In the genomic region with DNA sequence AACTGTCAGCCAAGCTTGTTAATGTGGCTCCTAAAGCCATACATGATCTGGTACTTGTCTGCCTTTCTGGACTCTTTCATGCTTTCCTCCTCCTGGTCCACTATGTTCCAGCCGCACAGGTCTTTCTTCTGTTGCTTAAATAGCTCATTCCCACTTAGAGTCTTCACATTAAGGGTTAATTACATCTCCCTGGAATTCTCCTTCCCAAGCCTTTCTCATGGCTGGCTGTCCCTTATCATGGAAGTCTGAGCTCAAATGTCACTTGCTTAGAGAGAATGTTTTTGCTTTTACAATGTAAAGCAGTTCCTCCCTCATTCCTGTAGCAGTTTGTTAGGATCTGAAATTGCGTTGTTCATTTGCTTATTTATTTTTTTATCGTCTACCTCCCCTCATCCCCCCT, we compare ENCODE assay signal across 16 cellular contexts.
A peak's percentile ranks its signal among the peaks of the same experiment; 100 is the strongest.
DNase-seq lines count a peak whose midpoint lies in the region; ATAC-seq and TF ChIP-seq lines count a peak whose summit lies in the region.
"Had no signal": no experiment of that assay in that cellular context is flagged by ENCODE, and none has a peak within 500 bp of the region (broad histone marks: within the 10 kb centered on the region; RNA-seq: fewer than 3 reads in every experiment).

No MANE protein-coding gene starts in this region.

- intact Hi-C loops in sigmoid colon (cut with DNase I) = no loop called here

- ATAC-seq in GM23338 = peak; percentile 68
- no peak for ATAC-seq in stimulated activated naive CD8-positive, alpha-beta T cell treated with anti-CD3 and anti-CD28 coated beads, Interleukin-15, Interleukin-2, amounts not matched to agents 100 U/mL and 50 U/mL, for 24 hours
- ATAC-seq: HCT116, Panc1 had no signal

- no peaks in the 10 kb centered on the region for H3K79me2 ChIP-seq in GM23338 (replicated peaks; ENCODE audit: insufficient read depth)
- no peaks in the 10 kb centered on the region for H3K79me2 ChIP-seq in neural progenitor cell (ENCODE audit: low read depth)

- no peak overlapping the region for H3K4me2 ChIP-seq in GM23338
- peak overlapping the region; percentile 50 for H3K4me2 ChIP-seq in neural progenitor cell

- H3K4me1 Mint-ChIP-seq in GM23338 (peaks cover 10% of the 10 kb centered on the region), neural progenitor cell (peaks cover 4% of the 10 kb centered on the region)

- TF ChIP-seq POLR2A in sigmoid colon (IDR thresholded peaks at IDR 0.05) = no peak

- no peaks in the 10 kb centered on the region for H3K9me2 ChIP-seq in GM23338 (ENCODE audit: insufficient read depth)

- no peak overlapping the region for H3K9ac ChIP-seq in HUES64 (ENCODE audit: low read depth, low read length)
- H3K9ac ChIP-seq in neural progenitor cell = no peak overlapping the region

- no peak for TF ChIP-seq EP300 in sigmoid colon (IDR thresholded peaks at IDR 0.05)

- H3K27me3 ChIP-seq in GM23338 (ENCODE audit: insufficient read depth) = no peaks in the 10 kb centered on the region
- no peaks in the 10 kb centered on the region for H3K27me3 ChIP-seq in HUES64 (ENCODE audit: insufficient read depth, low read length)
- no peaks in the 10 kb centered on the region for H3K27me3 ChIP-seq in iPS DF 6.9 (ENCODE audit: control insufficient read depth, insufficient read depth, low read length)
- no peaks in the 10 kb centered on the region for H3K27me3 ChIP-seq in neural progenitor cell
- no peaks in the 10 kb centered on the region for H3K27me3 ChIP-seq in sigmoid colon

- no peaks in the 10 kb centered on the region for H3K9me3 Mint-ChIP-seq in GM23338
- no peaks in the 10 kb centered on the region for H3K9me3 Mint-ChIP-seq in neural progenitor cell

- H3K4me1 ChIP-seq in GM23338 (ENCODE audit: insufficient read depth) = no peaks in the 10 kb centered on the region
- peaks cover 10% of the 10 kb centered on the region for H3K4me1 ChIP-seq in HUES64 (ENCODE audit: insufficient read depth, low read length)
- H3K4me1 ChIP-seq in iPS DF 6.9 (ENCODE audit: control insufficient read depth, insufficient read depth, low read length) = no peaks in the 10 kb centered on the region
- H3K4me1 ChIP-seq in neural progenitor cell = peaks cover 7% of the 10 kb centered on the region
- no peaks in the 10 kb centered on the region for H3K4me1 ChIP-seq in sigmoid colon

- H3K27ac ChIP-seq in GM23338 (ENCODE audit: low read depth) = 0 out of 2 replicates have a peak overlapping the region, but pooled peaks have one; percentile 5
- H3K27ac ChIP-seq in HUES64 (ENCODE audit: low read depth, low read length) = peak overlapping the region; percentile 23; the same call in 1 of the 2 replicates
- H3K27ac ChIP-seq in iPS DF 6.9 (ENCODE audit: low read length) = no peak overlapping the region
- H3K27ac ChIP-seq in neural progenitor cell = no peak overlapping the region
- H3K27ac ChIP-seq in sigmoid colon = no peak overlapping the region
- H3K27ac ChIP-seq: C4-2B, SK-N-MC had no signal

- no peaks in the 10 kb centered on the region for H3K9me3 ChIP-seq in HUES64 (ENCODE audit: insufficient read depth, low read depth, low read length)
- H3K9me3 ChIP-seq in iPS DF 6.9 (ENCODE audit: control insufficient read depth, insufficient read depth, low read length) = no peaks in the 10 kb centered on the region
- H3K9me3 ChIP-seq in neural progenitor cell (ENCODE audit: low read depth) = no peaks in the 10 kb centered on the region
- no peaks in the 10 kb centered on the region for H3K9me3 ChIP-seq in sigmoid colon

- H4K20me1 ChIP-seq in GM23338 (replicated peaks; ENCODE audit: insufficient read depth) (no peaks in the 10 kb centered on the region), neural progenitor cell (ENCODE audit: low read depth) (no peaks in the 10 kb centered on the region)

- no peak overlapping the region for H3K4me3 ChIP-seq in GM23338
- H3K4me3 ChIP-seq in HUES64 (ENCODE audit: low read length) = no peak overlapping the region
- no peak overlapping the region for H3K4me3 ChIP-seq in iPS DF 6.9 (ENCODE audit: low read length)
- H3K4me3 ChIP-seq in neural progenitor cell = no peak overlapping the region
- no peak overlapping the region for H3K4me3 ChIP-seq in sigmoid colon
- H3K4me3 ChIP-seq: SK-N-MC had no signal

- H2AFZ ChIP-seq in GM23338 (no peak overlapping the region), neural progenitor cell (replicated peaks) (peak overlapping the region; percentile 92)

- H3F3A ChIP-seq in GM23338 (replicated peaks; ENCODE audit: low read depth) (no peaks in the 10 kb centered on the region), neural progenitor cell (ENCODE audit: low read depth) (no peaks in the 10 kb centered on the region)

- H3K4me3 Mint-ChIP-seq in GM23338 (no peak overlapping the region), neural progenitor cell (no peak overlapping the region)

- H3K36me3 Mint-ChIP-seq in GM23338 (ENCODE audit: low read depth) (no peaks in the 10 kb centered on the region), neural progenitor cell (no peaks in the 10 kb centered on the region)

- H3K36me3 ChIP-seq in GM23338 (ENCODE audit: insufficient read depth) (no peaks in the 10 kb centered on the region), HUES64 (ENCODE audit: insufficient read depth, low read length) (no peaks in the 10 kb centered on the region), iPS DF 6.9 (ENCODE audit: control insufficient read depth, insufficient read depth, low read length) (no peaks in the 10 kb centered on the region), neural progenitor cell (no peaks in the 10 kb centered on the region), sigmoid colon (no peaks in the 10 kb centered on the region)

- H3K27ac Mint-ChIP-seq in GM23338 = peak overlapping the region; percentile 61; the same call in 1 of the 2 replicates
- H3K27ac Mint-ChIP-seq in neural progenitor cell = no peak overlapping the region

- H3K27me3 Mint-ChIP-seq in GM23338 (ENCODE audit: insufficient read depth, low read depth, poor library complexity) = no peaks in the 10 kb centered on the region
- peaks cover 6% of the 10 kb centered on the region for H3K27me3 Mint-ChIP-seq in neural progenitor cell (ENCODE audit: insufficient read depth, low read depth)

- WGBS in HUES64 = 40% methylated on average over 3 of the region's 3 CpGs
- WGBS in iPS DF 6.9 (ENCODE audit: insufficient coverage, insufficient read length) = no CpG with 5 or more reads among the region's 3 CpGs
- WGBS in sigmoid colon, 2 donors = 39 to 43% methylated on average over 3 of the region's 3 CpGs

- no peak for TF ChIP-seq CTCF in GM23338 (conservative IDR thresholded peaks at IDR 0.05; ENCODE audit: low read depth in 2 of 2)
- no peak for TF ChIP-seq CTCF in neural progenitor cell (IDR thresholded peaks at IDR 0.05)
- no peak for TF ChIP-seq CTCF in sigmoid colon (IDR thresholded peaks at IDR 0.05)

- peak; percentile 61 for DNase-seq in GM23338 (ENCODE audit: low spot score)
- peak; percentile 4 for DNase-seq in iPS DF 6.9 (ENCODE audit: low read depth, low spot score)
- DNase-seq in neural progenitor cell (ENCODE audit: low spot score) = peak; percentile 32
- DNase-seq in stimulated activated naive CD8-positive, alpha-beta T cell treated with anti-CD3 and anti-CD28 coated beads, Interleukin-15, Interleukin-2, amounts not matched to agents 100 U/mL and 50 U/mL, for 24 hours = no peak
- no peak for DNase-seq in A172 (ENCODE audit: low spot score)
- DNase-seq in sigmoid colon = no peak
- DNase-seq: KG1, NCI-H1417 treated with DMSO at 0.1 percent for 48 hours, NCI-H2029, NCI-H510A treated with DMSO at 0.1 percent for 48 hours, NCI-H82 had no signal

TF ChIP-seq in GM23338, 12 proteins besides CTCF, POLR2A, EP300 and RAD21 (continues in another document):
- TF ChIP-seq EZH2phosphoT487 (IDR thresholded peaks at IDR 0.05; ENCODE audit: unreplicated experiment) (no peak), NANOG (IDR thresholded peaks at IDR 0.05; ENCODE audit: borderline replicate concordance) (no peak)
- TF ChIP-seq, protein P1, sequence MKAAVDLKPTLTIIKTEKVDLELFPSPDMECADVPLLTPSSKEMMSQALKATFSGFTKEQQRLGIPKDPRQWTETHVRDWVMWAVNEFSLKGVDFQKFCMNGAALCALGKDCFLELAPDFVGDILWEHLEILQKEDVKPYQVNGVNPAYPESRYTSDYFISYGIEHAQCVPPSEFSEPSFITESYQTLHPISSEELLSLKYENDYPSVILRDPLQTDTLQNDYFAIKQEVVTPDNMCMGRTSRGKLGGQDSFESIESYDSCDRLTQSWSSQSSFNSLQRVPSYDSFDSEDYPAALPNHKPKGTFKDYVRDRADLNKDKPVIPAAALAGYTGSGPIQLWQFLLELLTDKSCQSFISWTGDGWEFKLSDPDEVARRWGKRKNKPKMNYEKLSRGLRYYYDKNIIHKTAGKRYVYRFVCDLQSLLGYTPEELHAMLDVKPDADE (IDR thresholded peaks at IDR 0.05) = no peak
- TF ChIP-seq, protein P2, sequence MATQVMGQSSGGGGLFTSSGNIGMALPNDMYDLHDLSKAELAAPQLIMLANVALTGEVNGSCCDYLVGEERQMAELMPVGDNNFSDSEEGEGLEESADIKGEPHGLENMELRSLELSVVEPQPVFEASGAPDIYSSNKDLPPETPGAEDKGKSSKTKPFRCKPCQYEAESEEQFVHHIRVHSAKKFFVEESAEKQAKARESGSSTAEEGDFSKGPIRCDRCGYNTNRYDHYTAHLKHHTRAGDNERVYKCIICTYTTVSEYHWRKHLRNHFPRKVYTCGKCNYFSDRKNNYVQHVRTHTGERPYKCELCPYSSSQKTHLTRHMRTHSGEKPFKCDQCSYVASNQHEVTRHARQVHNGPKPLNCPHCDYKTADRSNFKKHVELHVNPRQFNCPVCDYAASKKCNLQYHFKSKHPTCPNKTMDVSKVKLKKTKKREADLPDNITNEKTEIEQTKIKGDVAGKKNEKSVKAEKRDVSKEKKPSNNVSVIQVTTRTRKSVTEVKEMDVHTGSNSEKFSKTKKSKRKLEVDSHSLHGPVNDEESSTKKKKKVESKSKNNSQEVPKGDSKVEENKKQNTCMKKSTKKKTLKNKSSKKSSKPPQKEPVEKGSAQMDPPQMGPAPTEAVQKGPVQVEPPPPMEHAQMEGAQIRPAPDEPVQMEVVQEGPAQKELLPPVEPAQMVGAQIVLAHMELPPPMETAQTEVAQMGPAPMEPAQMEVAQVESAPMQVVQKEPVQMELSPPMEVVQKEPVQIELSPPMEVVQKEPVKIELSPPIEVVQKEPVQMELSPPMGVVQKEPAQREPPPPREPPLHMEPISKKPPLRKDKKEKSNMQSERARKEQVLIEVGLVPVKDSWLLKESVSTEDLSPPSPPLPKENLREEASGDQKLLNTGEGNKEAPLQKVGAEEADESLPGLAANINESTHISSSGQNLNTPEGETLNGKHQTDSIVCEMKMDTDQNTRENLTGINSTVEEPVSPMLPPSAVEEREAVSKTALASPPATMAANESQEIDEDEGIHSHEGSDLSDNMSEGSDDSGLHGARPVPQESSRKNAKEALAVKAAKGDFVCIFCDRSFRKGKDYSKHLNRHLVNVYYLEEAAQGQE (IDR thresholded peaks at IDR 0.05; ENCODE audit: unreplicated experiment) = no peak

Comparison
In these comparisons a context has a peak if more than half of its experiments do, and no peak if none do; other contexts are left out.
1. DNase-seq: peak in GM23338 (single experiment), iPS DF 6.9 (single experiment) and neural progenitor cell (single experiment); none in stimulated activated naive CD8-positive, alpha-beta T cell treated with anti-CD3 and anti-CD28 coated beads, Interleukin-15, Interleukin-2, amounts not matched to agents 100 U/mL and 50 U/mL, for 24 hours (single experiment), A172 (single experiment) and sigmoid colon (single experiment).
2. H3K27ac ChIP-seq: peak in GM23338 (single experiment) and HUES64 (single experiment); none in iPS DF 6.9 (single experiment), neural progenitor cell (single experiment) and sigmoid colon (0 of 4).